17 cellular contexts compared by ENCODE assay signal in genomic region chr6:104459543-104459942, GRCh38.
DNase-seq lines count a peak whose midpoint lies in the region; ATAC-seq and TF ChIP-seq lines count a peak whose summit lies in the region.
"Had no signal": no experiment of that assay in that cellular context is flagged by ENCODE, and none has a peak within 500 bp of the region (broad histone marks: within the 10 kb centered on the region; RNA-seq: fewer than 3 reads in every experiment).

No MANE protein-coding gene starts in this region.

- H2AK5ac ChIP-seq in trophoblast cell (ENCODE audit: low read length): no peak overlapping the region

- H2BK5ac ChIP-seq in trophoblast cell (ENCODE audit: low read depth, low read length, poor library complexity): no peak overlapping the region

- H3K9ac ChIP-seq in MM.1S (ENCODE audit: low read length) (no peak overlapping the region), trophoblast cell (ENCODE audit: low read length) (no peak overlapping the region)

- H3K27me3 ChIP-seq in MM.1S (replicated peaks; ENCODE audit: insufficient read depth, low read length) (no peaks in the 10 kb centered on the region), trophoblast cell (ENCODE audit: insufficient read depth, low read length) (no peaks in the 10 kb centered on the region), thyroid gland (no peaks in the 10 kb centered on the region)

- H4K20me1 ChIP-seq in MM.1S (ENCODE audit: insufficient read depth, low read length): no peaks in the 10 kb centered on the region

- WGBS in trophoblast cell (ENCODE audit: extremely low coverage, insufficient coverage, insufficient read length): no CpG with 5 or more reads among the region's 1 CpG
- 77 to 83% methylated on average over 1 of the region's 1 CpG for WGBS in thyroid gland, 2 donors

- H3K27ac ChIP-seq in MM.1S (ENCODE audit: low read length): no peak overlapping the region
- H3K27ac ChIP-seq in trophoblast cell (ENCODE audit: low read depth, low read length): no peak overlapping the region
- no peak overlapping the region for H3K27ac ChIP-seq in thyroid gland
- H3K27ac ChIP-seq: SK-N-MC, WERI-Rb-1 had no signal

- H3K4me3 ChIP-seq in MM.1S (ENCODE audit: low read length) (no peak overlapping the region), trophoblast cell (ENCODE audit: low read depth, low read length) (no peak overlapping the region), thyroid gland (replicated peaks in 1 of 3) (no peak overlapping the region)
- H3K4me3 ChIP-seq: lung, SK-N-MC had no signal

- TF ChIP-seq CTCF in MM.1S (IDR thresholded peaks at IDR 0.05; ENCODE audit: low read length) (no peak), thyroid gland (IDR thresholded peaks at IDR 0.05) (no peak)

- H3F3A ChIP-seq in MM.1S (ENCODE audit: insufficient read depth, low read length): no peaks in the 10 kb centered on the region

- H3K79me2 ChIP-seq in MM.1S (ENCODE audit: low read length) (no peaks in the 10 kb centered on the region), trophoblast cell (ENCODE audit: control insufficient read depth, insufficient read depth, low read length, poor library complexity) (no peaks in the 10 kb centered on the region)

- H3K9me2 ChIP-seq in MM.1S (replicated peaks; ENCODE audit: insufficient read depth, low read length): no peaks in the 10 kb centered on the region

- H3K4ac ChIP-seq in trophoblast cell (ENCODE audit: low read depth, low read length): no peak overlapping the region

- H3K4me1 ChIP-seq in MM.1S (ENCODE audit: low read length) (0 out of 2 replicates have a peak, but pooled peaks cover 6% of the 10 kb centered on the region), trophoblast cell (ENCODE audit: control insufficient read depth in 1 of 2, insufficient read depth in 2 of 2, low read length in 2 of 2) (no peaks in the 10 kb centered on the region), thyroid gland (no peaks in the 10 kb centered on the region)

- peak; percentile 53 for DNase-seq in MM.1S
- DNase-seq in trophoblast cell: no peak
- no peak for DNase-seq in thyroid gland
- DNase-seq in AG08395 (ENCODE audit: low spot score): no peak
- DNase-seq: activated gamma-delta T cell; anterior cingulate cortex; DMS153; naive thymus-derived CD4-positive, alpha-beta T cell; NCI-H187 treated with DMSO at 0.1 percent for 48 hours; NCI-H524 treated with DMSO at 0.1 percent for 48 hours; WERI-Rb-1 had no signal

- H2AFZ ChIP-seq in MM.1S (ENCODE audit: low read length) (no peak overlapping the region), trophoblast cell (ENCODE audit: insufficient read depth, low read length, poor library complexity) (no peak overlapping the region)

- no peak overlapping the region for H2BK12ac ChIP-seq in trophoblast cell (ENCODE audit: low read length)

- no peak overlapping the region for H3K14ac ChIP-seq in trophoblast cell (ENCODE audit: low read length)

- no peak overlapping the region for H4K12ac ChIP-seq in trophoblast cell (ENCODE audit: low read depth, low read length)

- ATAC-seq in GM19324 (IDR thresholded peaks at IDR 0.05; ENCODE audit: low FRiP score, unreplicated experiment) (peak; percentile 68), GM21717 (IDR thresholded peaks at IDR 0.05; ENCODE audit: unreplicated experiment) (peak; percentile 77), HG03066 (IDR thresholded peaks at IDR 0.05; ENCODE audit: low read depth, unreplicated experiment) (peak; percentile 84), HG02759 (IDR thresholded peaks at IDR 0.05; ENCODE audit: unreplicated experiment) (no peak)
- ATAC-seq: naive thymus-derived CD4-positive, alpha-beta T cell had no signal

- no peak overlapping the region for H3K4me2 ChIP-seq in MM.1S (ENCODE audit: low read depth, low read length)
- H3K4me2 ChIP-seq in trophoblast cell (ENCODE audit: low read length): no peak overlapping the region

- no peaks in the 10 kb centered on the region for H3K79me1 ChIP-seq in trophoblast cell (ENCODE audit: low read length)

- no peak for TF ChIP-seq POLR2A in thyroid gland (IDR thresholded peaks at IDR 0.05)

- no peak overlapping the region for H2BK120ac ChIP-seq in trophoblast cell (ENCODE audit: insufficient read depth, low read length, poor library complexity)

- intact Hi-C loops in thyroid gland (cut with DNase I): no loop called here

- no peak overlapping the region for H4K91ac ChIP-seq in trophoblast cell (ENCODE audit: low read depth, low read length)

- no peak overlapping the region for H4K8ac ChIP-seq in trophoblast cell (ENCODE audit: low read depth, low read length)

- H3K23ac ChIP-seq in trophoblast cell (ENCODE audit: low read length): no peak overlapping the region

- H3K36me3 ChIP-seq in MM.1S (replicated peaks; ENCODE audit: insufficient read depth, low read length) (no peaks in the 10 kb centered on the region), trophoblast cell (ENCODE audit: control insufficient read depth in 1 of 2, insufficient read depth in 2 of 2, low read length in 2 of 2) (no peaks in the 10 kb centered on the region), thyroid gland (no peaks in the 10 kb centered on the region)
- H3K36me3 ChIP-seq: WERI-Rb-1 had no signal

- H3K18ac ChIP-seq in trophoblast cell (ENCODE audit: low read length): no peak overlapping the region

- H3K9me3 ChIP-seq in MM.1S (replicated peaks; ENCODE audit: insufficient read depth, low read length) (no peaks in the 10 kb centered on the region), trophoblast cell (ENCODE audit: insufficient read depth, low read depth, low read length) (no peaks in the 10 kb centered on the region), thyroid gland (no peaks in the 10 kb centered on the region)
